In genomic region chr11:6300325-6300724, GRCh38 we compare ENCODE assay signal across 26 cellular contexts. TPM values are rescaled to one million over a fixed set of nuclear protein-coding genes. Genes with fewer than 3 reads are reported as not detected.
"Had no signal": no experiment of that assay in that cellular context is flagged by ENCODE, and none has a peak within 500 bp of the region (broad histone marks: within the 10 kb centered on the region; RNA-seq: fewer than 3 reads in every experiment).

No MANE protein-coding gene starts in this region.

- H3K27ac ChIP-seq: epithelial cell of prostate, parathyroid adenoma, right lobe of liver, skin epidermis, testis, uterus had no signal

- ATAC-seq: activated CD8-positive, alpha-beta T cell treated with anti-CD3 and anti-CD28 coated beads for 36 hours; left cardiac atrium; mucosa of descending colon; right lobe of liver; stimulated activated memory B cell treated with anti-CD40 and anti-IgM and Interleukin-4, amounts not matched to agents 10 μg/mL and 1 μg/mL and 100 μg/mL, for 72 hours; T-helper 17 cell had no signal

- H2AFZ ChIP-seq: parathyroid adenoma had no signal

- H3K36me3 ChIP-seq: right lobe of liver, uterus had no signal

- H3K9me3 ChIP-seq: mucosa of descending colon, right lobe of liver, testis, uterus had no signal

- H3K9ac ChIP-seq: parathyroid adenoma had no signal

- H3K4me3 ChIP-seq: mucosa of descending colon, right lobe of liver, skin epidermis, testis, uterus had no signal

- DNase-seq: activated CD4-positive, alpha-beta T cell treated with anti-CD3 and anti-CD28 coated beads for 48 hours; activated CD4-positive, CD25-positive, alpha-beta regulatory T cell; activated CD8-positive, alpha-beta T cell treated with anti-CD3 and anti-CD28 coated beads for 36 hours; activated gamma-delta T cell; aorta; foreskin fibroblast; immature natural killer cell; left cardiac atrium; mucosa of descending colon; nucleus accumbens; right lobe of liver; stimulated activated CD4-positive, alpha-beta T cell treated with anti-CD3 and anti-CD28 coated beads, Interleukin-2, amount 100 ng/mL, for 24 hours; T-helper 17 cell; testis; trophoblast cell; uterus had no signal

- H3K4me1 ChIP-seq: parathyroid adenoma, right lobe of liver, testis, uterus had no signal

- H3K27me3 ChIP-seq: right lobe of liver, testis, uterus had no signal

RNA-seq across cellular contexts. Expression of gene CAVIN3, which starts 20.0 kb away (rescaled TPM):
- total RNA-seq: T-helper 17 cell had no signal
- polyA plus RNA-seq: immature natural killer cell, neural cell had no signal

RNA-seq across cellular contexts. Expression of gene CCKBR, which starts 40.7 kb away (rescaled TPM):
- total RNA-seq: activated CD8-positive, alpha-beta T cell treated with anti-CD3 and anti-CD28 coated beads for 36 hours; activated T-helper 1 cell treated with anti-CD3 and anti-CD28 coated beads, Interleukin-12 subunit alpha, Interleukin-12 subunit beta, Interleukin-2, Interleukin-4 antibody, amounts not matched to agents 30 ng/mL and 10 ng/mL and 1 ng/mL, durations not matched to agents 14 hours and 24 hours and 36 hours; aorta; cardiac septum; chondrocyte; glomerular endothelial cell; left cardiac atrium; pulmonary artery endothelial cell; right lobe of liver; T-helper 17 cell; uterus had no signal
- polyA plus RNA-seq: aorta, immature natural killer cell had no signal
